Comparison of ENCODE assay signal across 1 cellular context in genomic region chr12:67077617-67078016, GRCh38.
TF ChIP-seq lines count a peak whose summit lies in the region.

No MANE protein-coding gene starts in this region.

TF ChIP-seq in HepG2, 621 proteins besides CTCF, POLR2A, EP300 and RAD21 (continued from another document):
- no peak for TF ChIP-seq FOXC1 (CRISPR knock-in tag; IDR thresholded peaks at IDR 0.05; ENCODE audit: borderline replicate concordance)
